1 cellular context compared by ENCODE assay signal in the genomic region with DNA sequence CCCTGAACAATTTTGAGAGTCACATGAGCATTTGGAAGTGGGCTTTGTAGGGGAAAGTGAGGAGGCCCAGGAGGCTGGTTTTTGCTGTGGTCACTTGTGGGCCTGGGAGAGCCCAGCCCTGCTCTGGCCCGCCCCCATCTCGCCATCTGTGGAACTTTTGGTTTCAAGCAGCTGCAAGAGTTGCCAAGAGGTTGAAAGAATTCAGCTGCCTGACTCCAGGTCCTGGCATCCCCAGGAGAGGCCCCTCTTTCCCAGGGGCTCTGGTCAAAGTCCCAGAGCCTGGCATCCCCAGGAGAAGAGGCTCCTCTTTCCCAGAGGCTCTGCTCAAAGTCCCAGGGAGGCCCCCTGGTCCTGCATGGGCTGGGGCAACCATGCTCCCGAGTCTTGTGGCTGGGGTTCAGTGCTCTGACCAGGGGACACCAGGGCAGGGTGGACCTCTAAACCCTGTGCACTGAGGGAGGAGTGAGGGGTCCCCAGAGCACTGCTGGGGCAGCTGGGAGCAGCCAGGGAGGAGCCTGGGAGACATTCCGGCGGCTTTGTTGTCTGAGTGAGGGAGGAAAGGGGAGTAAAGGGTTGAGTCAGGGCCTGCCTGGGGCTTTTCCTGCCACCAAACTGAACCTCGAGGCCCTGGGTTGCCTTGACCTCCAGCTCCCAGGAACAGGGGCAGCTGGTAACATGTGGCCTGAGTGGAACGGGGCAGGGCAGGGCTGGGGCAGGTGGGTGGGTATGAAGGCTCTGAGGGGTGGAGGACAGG.
TF ChIP-seq lines count a peak whose summit lies in the region.

No MANE protein-coding gene starts in this region.

TF ChIP-seq in WTC11, 78 proteins besides CTCF, POLR2A, EP300 and RAD21 (continued from another document):
- TF ChIP-seq, protein P1, sequence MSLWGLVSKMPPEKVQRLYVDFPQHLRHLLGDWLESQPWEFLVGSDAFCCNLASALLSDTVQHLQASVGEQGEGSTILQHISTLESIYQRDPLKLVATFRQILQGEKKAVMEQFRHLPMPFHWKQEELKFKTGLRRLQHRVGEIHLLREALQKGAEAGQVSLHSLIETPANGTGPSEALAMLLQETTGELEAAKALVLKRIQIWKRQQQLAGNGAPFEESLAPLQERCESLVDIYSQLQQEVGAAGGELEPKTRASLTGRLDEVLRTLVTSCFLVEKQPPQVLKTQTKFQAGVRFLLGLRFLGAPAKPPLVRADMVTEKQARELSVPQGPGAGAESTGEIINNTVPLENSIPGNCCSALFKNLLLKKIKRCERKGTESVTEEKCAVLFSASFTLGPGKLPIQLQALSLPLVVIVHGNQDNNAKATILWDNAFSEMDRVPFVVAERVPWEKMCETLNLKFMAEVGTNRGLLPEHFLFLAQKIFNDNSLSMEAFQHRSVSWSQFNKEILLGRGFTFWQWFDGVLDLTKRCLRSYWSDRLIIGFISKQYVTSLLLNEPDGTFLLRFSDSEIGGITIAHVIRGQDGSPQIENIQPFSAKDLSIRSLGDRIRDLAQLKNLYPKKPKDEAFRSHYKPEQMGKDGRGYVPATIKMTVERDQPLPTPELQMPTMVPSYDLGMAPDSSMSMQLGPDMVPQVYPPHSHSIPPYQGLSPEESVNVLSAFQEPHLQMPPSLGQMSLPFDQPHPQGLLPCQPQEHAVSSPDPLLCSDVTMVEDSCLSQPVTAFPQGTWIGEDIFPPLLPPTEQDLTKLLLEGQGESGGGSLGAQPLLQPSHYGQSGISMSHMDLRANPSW (CRISPR knock-in tag; conservative IDR thresholded peaks at IDR 0.05; ENCODE audit: low read depth), result no peak
- TF ChIP-seq, protein P2, sequence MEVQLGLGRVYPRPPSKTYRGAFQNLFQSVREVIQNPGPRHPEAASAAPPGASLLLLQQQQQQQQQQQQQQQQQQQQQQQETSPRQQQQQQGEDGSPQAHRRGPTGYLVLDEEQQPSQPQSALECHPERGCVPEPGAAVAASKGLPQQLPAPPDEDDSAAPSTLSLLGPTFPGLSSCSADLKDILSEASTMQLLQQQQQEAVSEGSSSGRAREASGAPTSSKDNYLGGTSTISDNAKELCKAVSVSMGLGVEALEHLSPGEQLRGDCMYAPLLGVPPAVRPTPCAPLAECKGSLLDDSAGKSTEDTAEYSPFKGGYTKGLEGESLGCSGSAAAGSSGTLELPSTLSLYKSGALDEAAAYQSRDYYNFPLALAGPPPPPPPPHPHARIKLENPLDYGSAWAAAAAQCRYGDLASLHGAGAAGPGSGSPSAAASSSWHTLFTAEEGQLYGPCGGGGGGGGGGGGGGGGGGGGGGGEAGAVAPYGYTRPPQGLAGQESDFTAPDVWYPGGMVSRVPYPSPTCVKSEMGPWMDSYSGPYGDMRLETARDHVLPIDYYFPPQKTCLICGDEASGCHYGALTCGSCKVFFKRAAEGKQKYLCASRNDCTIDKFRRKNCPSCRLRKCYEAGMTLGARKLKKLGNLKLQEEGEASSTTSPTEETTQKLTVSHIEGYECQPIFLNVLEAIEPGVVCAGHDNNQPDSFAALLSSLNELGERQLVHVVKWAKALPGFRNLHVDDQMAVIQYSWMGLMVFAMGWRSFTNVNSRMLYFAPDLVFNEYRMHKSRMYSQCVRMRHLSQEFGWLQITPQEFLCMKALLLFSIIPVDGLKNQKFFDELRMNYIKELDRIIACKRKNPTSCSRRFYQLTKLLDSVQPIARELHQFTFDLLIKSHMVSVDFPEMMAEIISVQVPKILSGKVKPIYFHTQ (CRISPR knock-in tag; IDR thresholded peaks at IDR 0.05), result no peak
- TF ChIP-seq, protein P3, sequence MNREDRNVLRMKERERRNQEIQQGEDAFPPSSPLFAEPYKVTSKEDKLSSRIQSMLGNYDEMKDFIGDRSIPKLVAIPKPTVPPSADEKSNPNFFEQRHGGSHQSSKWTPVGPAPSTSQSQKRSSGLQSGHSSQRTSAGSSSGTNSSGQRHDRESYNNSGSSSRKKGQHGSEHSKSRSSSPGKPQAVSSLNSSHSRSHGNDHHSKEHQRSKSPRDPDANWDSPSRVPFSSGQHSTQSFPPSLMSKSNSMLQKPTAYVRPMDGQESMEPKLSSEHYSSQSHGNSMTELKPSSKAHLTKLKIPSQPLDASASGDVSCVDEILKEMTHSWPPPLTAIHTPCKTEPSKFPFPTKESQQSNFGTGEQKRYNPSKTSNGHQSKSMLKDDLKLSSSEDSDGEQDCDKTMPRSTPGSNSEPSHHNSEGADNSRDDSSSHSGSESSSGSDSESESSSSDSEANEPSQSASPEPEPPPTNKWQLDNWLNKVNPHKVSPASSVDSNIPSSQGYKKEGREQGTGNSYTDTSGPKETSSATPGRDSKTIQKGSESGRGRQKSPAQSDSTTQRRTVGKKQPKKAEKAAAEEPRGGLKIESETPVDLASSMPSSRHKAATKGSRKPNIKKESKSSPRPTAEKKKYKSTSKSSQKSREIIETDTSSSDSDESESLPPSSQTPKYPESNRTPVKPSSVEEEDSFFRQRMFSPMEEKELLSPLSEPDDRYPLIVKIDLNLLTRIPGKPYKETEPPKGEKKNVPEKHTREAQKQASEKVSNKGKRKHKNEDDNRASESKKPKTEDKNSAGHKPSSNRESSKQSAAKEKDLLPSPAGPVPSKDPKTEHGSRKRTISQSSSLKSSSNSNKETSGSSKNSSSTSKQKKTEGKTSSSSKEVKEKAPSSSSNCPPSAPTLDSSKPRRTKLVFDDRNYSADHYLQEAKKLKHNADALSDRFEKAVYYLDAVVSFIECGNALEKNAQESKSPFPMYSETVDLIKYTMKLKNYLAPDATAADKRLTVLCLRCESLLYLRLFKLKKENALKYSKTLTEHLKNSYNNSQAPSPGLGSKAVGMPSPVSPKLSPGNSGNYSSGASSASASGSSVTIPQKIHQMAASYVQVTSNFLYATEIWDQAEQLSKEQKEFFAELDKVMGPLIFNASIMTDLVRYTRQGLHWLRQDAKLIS (CRISPR knock-in tag; IDR thresholded peaks at IDR 0.05; ENCODE audit: borderline replicate concordance), result no peak
- no peak for TF ChIP-seq GRHL2 (CRISPR knock-in tag; IDR thresholded peaks at IDR 0.05; ENCODE audit: insufficient replicate concordance, severe bottlenecking)
- TF ChIP-seq ETV6 (CRISPR knock-in tag; IDR thresholded peaks at IDR 0.05), result no peak
- TF ChIP-seq, protein P4, sequence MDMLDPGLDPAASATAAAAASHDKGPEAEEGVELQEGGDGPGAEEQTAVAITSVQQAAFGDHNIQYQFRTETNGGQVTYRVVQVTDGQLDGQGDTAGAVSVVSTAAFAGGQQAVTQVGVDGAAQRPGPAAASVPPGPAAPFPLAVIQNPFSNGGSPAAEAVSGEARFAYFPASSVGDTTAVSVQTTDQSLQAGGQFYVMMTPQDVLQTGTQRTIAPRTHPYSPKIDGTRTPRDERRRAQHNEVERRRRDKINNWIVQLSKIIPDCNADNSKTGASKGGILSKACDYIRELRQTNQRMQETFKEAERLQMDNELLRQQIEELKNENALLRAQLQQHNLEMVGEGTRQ (CRISPR knock-in tag; IDR thresholded peaks at IDR 0.05), result no peak
- TF ChIP-seq SP1 (CRISPR knock-in tag; conservative IDR thresholded peaks at IDR 0.05), result no peak
- no peak for TF ChIP-seq OVOL2 (CRISPR knock-in tag; IDR thresholded peaks at IDR 0.05; ENCODE audit: borderline replicate concordance)
- TF ChIP-seq, protein P5, sequence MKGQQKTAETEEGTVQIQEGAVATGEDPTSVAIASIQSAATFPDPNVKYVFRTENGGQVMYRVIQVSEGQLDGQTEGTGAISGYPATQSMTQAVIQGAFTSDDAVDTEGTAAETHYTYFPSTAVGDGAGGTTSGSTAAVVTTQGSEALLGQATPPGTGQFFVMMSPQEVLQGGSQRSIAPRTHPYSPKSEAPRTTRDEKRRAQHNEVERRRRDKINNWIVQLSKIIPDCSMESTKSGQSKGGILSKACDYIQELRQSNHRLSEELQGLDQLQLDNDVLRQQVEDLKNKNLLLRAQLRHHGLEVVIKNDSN (CRISPR knock-in tag; IDR thresholded peaks at IDR 0.05), result no peak
